Comparison of ENCODE assay signal across 5 cellular contexts in genomic region chr11:18269252-18269651, GRCh38. TPM values are rescaled to one million over a fixed set of nuclear protein-coding genes. Genes with fewer than 3 reads are reported as not detected.
"Had no signal": no experiment of that assay in that cellular context is flagged by ENCODE, and none has a peak within 500 bp of the region (broad histone marks: within the 10 kb centered on the region; RNA-seq: fewer than 3 reads in every experiment).

No MANE protein-coding gene starts in this region.

RNA-seq across cellular contexts. Expression of gene SAA1, which starts 3.2 kb away (rescaled TPM):
- total RNA-seq: H9, IMR-90 had no signal
- polyA plus RNA-seq: IMR-90, K562 had no signal

RNA-seq across cellular contexts. Expression of gene SAA2, which starts 20.8 kb away (rescaled TPM):
- total RNA-seq: H9, HFFc6, IMR-90 had no signal
- polyA plus RNA-seq: IMR-90, K562 had no signal

RNA-seq across cellular contexts. Expression of gene SAA4, which starts 32.6 kb away (rescaled TPM):
- total RNA-seq: H9, HFFc6, HT1080, IMR-90, K562 had no signal
- polyA plus RNA-seq: IMR-90, K562 had no signal
